9 cellular contexts compared by ENCODE assay signal in the genomic region with DNA sequence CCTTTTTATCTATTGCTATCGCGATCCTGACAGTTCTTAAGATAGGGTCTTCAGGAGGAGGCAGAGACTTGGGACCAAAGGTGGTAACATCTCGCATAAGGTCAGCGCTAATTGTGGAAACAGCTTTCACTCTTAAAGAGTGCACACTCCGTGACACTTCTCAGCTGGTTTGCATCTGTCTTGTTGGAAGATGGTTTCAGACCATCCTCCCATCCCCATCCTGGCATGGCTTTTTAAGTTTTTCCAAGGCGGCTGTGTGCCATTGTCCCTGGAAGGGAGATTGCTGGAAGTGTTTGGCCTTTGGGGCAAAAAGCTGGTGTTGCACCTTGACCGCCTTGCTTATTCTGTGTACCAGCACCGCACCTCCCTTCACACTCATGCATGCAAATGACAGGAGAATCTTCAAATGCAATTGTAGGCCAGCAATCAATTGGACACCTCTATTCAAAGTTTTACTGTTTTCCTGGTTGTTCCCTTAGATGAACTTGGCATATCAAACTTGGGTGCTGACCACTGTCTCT. TPM values are rescaled to one million over a fixed set of nuclear protein-coding genes. Genes with fewer than 3 reads are reported as not detected.
DNase-seq lines count a peak whose midpoint lies in the region; ATAC-seq and TF ChIP-seq lines count a peak whose summit lies in the region.
"Had no signal": no experiment of that assay in that cellular context is flagged by ENCODE, and none has a peak within 500 bp of the region (broad histone marks: within the 10 kb centered on the region; RNA-seq: fewer than 3 reads in every experiment).

No MANE protein-coding gene starts in this region.

- no peaks in the 10 kb centered on the region for H3K36me3 Mint-ChIP-seq in activated naive CD4-positive, alpha-beta T cell treated with anti-CD3 and anti-CD28 coated beads, Interleukin-2, amount 50 U/mL, for 24 hours
- H3K36me3 Mint-ChIP-seq in activated naive CD4-positive, alpha-beta T cell treated with anti-CD3 and anti-CD28 coated beads, Interleukin-2, amount 50 U/mL, for 72 hours: peaks cover 0 to 5% of the 10 kb centered on the region in 2 donors

- 34% methylated on average over 8 of the region's 8 CpGs for WGBS in mesenchymal stem cell
- 13% methylated on average over 8 of the region's 8 CpGs for WGBS in urinary bladder

- H3K4me1 ChIP-seq in mesenchymal stem cell (ENCODE audit: control insufficient read depth, insufficient read depth, low read depth, low read length): peaks cover 11% of the 10 kb centered on the region
- H3K4me1 ChIP-seq in urinary bladder (ENCODE audit: insufficient read depth): peaks cover 3% of the 10 kb centered on the region

- H3K14ac ChIP-seq in mesenchymal stem cell (ENCODE audit: low read length in 2 of 2): no peak overlapping the region

- peaks cover 58% of the 10 kb centered on the region for H3K4me1 Mint-ChIP-seq in activated naive CD4-positive, alpha-beta T cell treated with anti-CD3 and anti-CD28 coated beads, Interleukin-2, amount 50 U/mL, for 24 hours

- H3K4me2 ChIP-seq in mesenchymal stem cell (ENCODE audit: low read length, poor library complexity, severe bottlenecking): peak overlapping the region; percentile 76

- no peak for ATAC-seq in activated naive CD4-positive, alpha-beta T cell treated with anti-CD3 and anti-CD28 coated beads, Interleukin-2, amount 50 U/mL, for 72 hours
- no peak for ATAC-seq in GM18909 (IDR thresholded peaks at IDR 0.05; ENCODE audit: poor library complexity, unreplicated experiment)
- no peak for ATAC-seq in HG02610 (IDR thresholded peaks at IDR 0.05; ENCODE audit: unreplicated experiment)

- H3K27ac Mint-ChIP-seq in activated naive CD4-positive, alpha-beta T cell treated with anti-CD3 and anti-CD28 coated beads, Interleukin-2, amount 50 U/mL, for 24 hours: peak overlapping the region; percentile 10
- H3K27ac Mint-ChIP-seq in activated naive CD4-positive, alpha-beta T cell treated with anti-CD3 and anti-CD28 coated beads, Interleukin-2, amount 50 U/mL, for 72 hours: peak overlapping the region in 1 of 2 donors; percentile 20

- H4K91ac ChIP-seq in mesenchymal stem cell (ENCODE audit: low read length): no peak overlapping the region

- DNase-seq in activated naive CD4-positive, alpha-beta T cell treated with anti-CD3 and anti-CD28 coated beads, Interleukin-2, amount 50 U/mL, for 72 hours (ENCODE audit: low spot score in 2 of 2): no peak
- no peak for DNase-seq in astrocyte of the spinal cord (ENCODE audit: low read depth, low spot score)
- DNase-seq in mesenchymal stem cell: no peak
- no peak for DNase-seq in CD1c-positive myeloid dendritic cell (ENCODE audit: extremely low spot score)

- H3K9me3 ChIP-seq in mesenchymal stem cell (ENCODE audit: control insufficient read depth, low read length): no peaks in the 10 kb centered on the region

- no peaks in the 10 kb centered on the region for H3K27me3 ChIP-seq in mesenchymal stem cell (ENCODE audit: control insufficient read depth in 1 of 2, insufficient read depth in 1 of 2, low read length in 2 of 2)

- H3K36me3 ChIP-seq in mesenchymal stem cell (ENCODE audit: control insufficient read depth in 1 of 2, insufficient read depth in 2 of 2, low read depth in 1 of 2, low read length in 2 of 2) (no peaks in the 10 kb centered on the region), urinary bladder (ENCODE audit: insufficient read depth) (no peaks in the 10 kb centered on the region)

- H2AK5ac ChIP-seq in mesenchymal stem cell (ENCODE audit: low read length, severe bottlenecking): no peak overlapping the region

- no peak overlapping the region for H2BK5ac ChIP-seq in mesenchymal stem cell (ENCODE audit: low read depth, low read length, poor library complexity, severe bottlenecking)

- no peak overlapping the region for H3K4ac ChIP-seq in mesenchymal stem cell (ENCODE audit: low read depth in 1 of 2, low read length in 2 of 2)

- H3K18ac ChIP-seq in mesenchymal stem cell (ENCODE audit: low read depth in 1 of 2, low read length in 2 of 2): no peak overlapping the region

- no peak for TF ChIP-seq CTCF in astrocyte of the spinal cord (IDR thresholded peaks at IDR 0.05; ENCODE audit: low read depth, low read length)

- no peak overlapping the region for H3K23ac ChIP-seq in mesenchymal stem cell (ENCODE audit: low read length in 2 of 2)

- no peak overlapping the region for H2BK12ac ChIP-seq in mesenchymal stem cell (ENCODE audit: low read length in 2 of 2)

- peak overlapping the region; percentile 52 for H3K4me3 Mint-ChIP-seq in activated naive CD4-positive, alpha-beta T cell treated with anti-CD3 and anti-CD28 coated beads, Interleukin-2, amount 50 U/mL, for 24 hours

- H3K27ac ChIP-seq in mesenchymal stem cell (ENCODE audit: low read length, poor library complexity, severe bottlenecking) (no peak overlapping the region), urinary bladder (ENCODE audit: low read depth) (no peak overlapping the region)

- H2BK120ac ChIP-seq in mesenchymal stem cell (ENCODE audit: low read depth, low read length): no peak overlapping the region

- peak overlapping the region; percentile 77 for H3K9ac ChIP-seq in mesenchymal stem cell (ENCODE audit: low read length)

- H2BK15ac ChIP-seq in mesenchymal stem cell (ENCODE audit: low read depth, poor library complexity, severe bottlenecking): no peak overlapping the region

- no peaks in the 10 kb centered on the region for H3K9me3 Mint-ChIP-seq in activated naive CD4-positive, alpha-beta T cell treated with anti-CD3 and anti-CD28 coated beads, Interleukin-2, amount 50 U/mL, for 24 hours
- H3K9me3 Mint-ChIP-seq in activated naive CD4-positive, alpha-beta T cell treated with anti-CD3 and anti-CD28 coated beads, Interleukin-2, amount 50 U/mL, for 72 hours: no peaks in the 10 kb centered on the region

- no peak overlapping the region for H4K8ac ChIP-seq in mesenchymal stem cell (ENCODE audit: low read length)

- peaks cover 10% of the 10 kb centered on the region for H3K79me1 ChIP-seq in mesenchymal stem cell (replicated peaks; ENCODE audit: low read length, poor library complexity, severe bottlenecking)

- in situ Hi-C loops in astrocyte of the spinal cord (cut with HindIII; ENCODE audit: low sequenced_read_pairs): no loop called here

- H3K4me3 ChIP-seq in astrocyte of the spinal cord (ENCODE audit: low read depth, low read length): peak overlapping the region; percentile 72
- H3K4me3 ChIP-seq in mesenchymal stem cell (ENCODE audit: insufficient read depth in 1 of 2, low read depth in 1 of 2, low read length in 2 of 2): peak overlapping the region; percentile 80 to 89
- peak overlapping the region; percentile 95 for H3K4me3 ChIP-seq in urinary bladder (ENCODE audit: low read depth, low read length)

- H2AFZ ChIP-seq in mesenchymal stem cell (ENCODE audit: low read depth, low read length): no peak overlapping the region

- no peaks in the 10 kb centered on the region for H3K27me3 Mint-ChIP-seq in activated naive CD4-positive, alpha-beta T cell treated with anti-CD3 and anti-CD28 coated beads, Interleukin-2, amount 50 U/mL, for 24 hours

RNA-seq across cellular contexts. Expression of gene SOCS7, which starts 1.5 kb away (rescaled TPM):
- total RNA-seq in activated naive CD4-positive, alpha-beta T cell treated with anti-CD3 and anti-CD28 coated beads, Interleukin-2, amount 50 U/mL, for 72 hours: 10 to 100 TPM; 20.8 to 24.1 TPM
- 4.7 TPM for polyA plus RNA-seq in mesenchymal stem cell (2013, experiment 1 of 2)
- 4.0 TPM for polyA plus RNA-seq in mesenchymal stem cell (2013, experiment 2 of 2)
- total RNA-seq in urinary bladder: 18.0 TPM
- 9.2 TPM for polyA plus RNA-seq in urinary bladder

RNA-seq across cellular contexts. Expression of gene GPR179, which starts 9.4 kb away (rescaled TPM):
- total RNA-seq in activated naive CD4-positive, alpha-beta T cell treated with anti-CD3 and anti-CD28 coated beads, Interleukin-2, amount 50 U/mL, for 72 hours: under 1 TPM; 0.02 to 0.04 TPM
- not detected for polyA plus RNA-seq in mesenchymal stem cell (2013, experiment 1 of 2)
- 0.01 TPM for polyA plus RNA-seq in mesenchymal stem cell (2013, experiment 2 of 2)
- 0.11 TPM for total RNA-seq in urinary bladder
- polyA plus RNA-seq in urinary bladder: 0.04 TPM
- total RNA-seq: T-helper 2 cell treated with Interferon-gamma antibody and Interleukin-4, amounts not matched to agents 100 ng/mL and 5 ng/mL, for 36 hours had no signal

RNA-seq across cellular contexts. Expression of gene MRPL45, which starts 56.2 kb away (rescaled TPM):
- total RNA-seq in activated naive CD4-positive, alpha-beta T cell treated with anti-CD3 and anti-CD28 coated beads, Interleukin-2, amount 50 U/mL, for 72 hours: 10 to 100 TPM; 64.6 to 72.3 TPM
- 39.8 TPM for polyA plus RNA-seq in mesenchymal stem cell (2013, experiment 1 of 2)
- 40.2 TPM for polyA plus RNA-seq in mesenchymal stem cell (2013, experiment 2 of 2)
- 26.9 TPM for total RNA-seq in urinary bladder
- 33.9 TPM for polyA plus RNA-seq in urinary bladder
